1 cellular context compared by ENCODE assay signal in genomic region chr9:113352411-113352810, GRCh38.
TF ChIP-seq lines count a peak whose summit lies in the region.

No MANE protein-coding gene starts in this region.

TF ChIP-seq in H1, 55 proteins besides CTCF, POLR2A, EP300 and RAD21:
- no peak for TF ChIP-seq ASH2L (IDR thresholded peaks at IDR 0.05; ENCODE audit: low read length)
- TF ChIP-seq CHD7 (IDR thresholded peaks at IDR 0.05; ENCODE audit: insufficient replicate concordance, low read length), result no peak
TF ChIP-seq in H1: peak in this region for 0.
